ENCODE assay signal across 26 cellular contexts in the genomic region with DNA sequence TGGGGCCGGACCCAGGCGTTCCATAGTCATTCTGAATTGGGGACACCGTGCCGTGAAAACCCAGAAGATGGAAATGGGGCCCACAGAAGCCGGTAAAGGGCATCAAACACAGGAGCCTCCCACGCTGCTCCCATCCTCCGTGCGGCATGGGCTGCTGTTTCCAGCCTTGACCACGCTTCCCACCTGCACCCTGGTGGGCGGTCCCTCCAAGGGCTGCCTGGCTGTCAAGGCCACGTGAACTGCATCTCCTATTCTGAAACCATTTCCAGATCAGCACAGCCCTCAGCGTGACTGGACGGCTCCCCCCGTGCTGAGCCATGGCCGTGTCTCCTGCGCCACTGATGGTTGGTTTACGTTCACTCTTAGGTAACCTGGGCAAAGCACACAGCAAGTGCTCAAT. TPM values are rescaled to one million over a fixed set of nuclear protein-coding genes. Genes with fewer than 3 reads are reported as not detected.
"Had no signal": no experiment of that assay in that cellular context is flagged by ENCODE, and none has a peak within 500 bp of the region (broad histone marks: within the 10 kb centered on the region; RNA-seq: fewer than 3 reads in every experiment).

No MANE protein-coding gene starts in this region.

- H3K4me1 ChIP-seq: left ventricle myocardium inferior, prostate gland, suprapubic skin, tibial artery, upper lobe of right lung had no signal

- H3K9ac ChIP-seq: neural progenitor cell had no signal

- FAIRE-seq: keratinocyte, urothelium cell line had no signal

- DNase-seq: hippocampal formation; mesendoderm; naive B cell; natural killer cell; nephron progenitor cell; ovary; retina; stimulated activated CD4-positive, alpha-beta T cell treated with anti-CD3 and anti-CD28 coated beads, Interleukin-12 subunit alpha, Interleukin-12 subunit beta, amount 100 ng/mL, for 4 hours; stimulated activated CD4-positive, alpha-beta T cell treated with anti-CD3 and anti-CD28 coated beads, Interleukin-15, amount 100 ng/mL, for 24 hours; stimulated activated CD4-positive, alpha-beta T cell treated with anti-CD3 and anti-CD28 coated beads, Interleukin-2, amount 100 ng/mL, for 24 hours; stimulated activated CD4-positive, alpha-beta T cell treated with anti-CD3 and anti-CD28 coated beads, Interleukin-4, amount 100 ng/mL, for 1 hour; stimulated activated naive CD4-positive, alpha-beta T cell; tibial artery; trophoblast cell had no signal

- H3K4me2 ChIP-seq: neural progenitor cell had no signal

- H3K4me3 ChIP-seq: left ventricle myocardium inferior, lung, neural progenitor cell, ovary, prostate gland, skin epidermis, suprapubic skin, thoracic aorta, tibial artery, upper lobe of right lung had no signal

- H3K27me3 ChIP-seq: neural progenitor cell, ovary, upper lobe of right lung had no signal

- H3K36me3 ChIP-seq: left ventricle myocardium inferior, neural progenitor cell, ovary, prostate gland, suprapubic skin, thoracic aorta, tibial artery, upper lobe of right lung had no signal

- H3K27ac ChIP-seq: left ventricle myocardium inferior, neural progenitor cell, ovary, prostate gland, skin epidermis, suprapubic skin, thoracic aorta, tibial artery, upper lobe of right lung had no signal

- H3K9me3 ChIP-seq: left ventricle myocardium inferior, ovary, prostate gland, suprapubic skin, thoracic aorta, tibial artery, upper lobe of right lung had no signal

- H2AFZ ChIP-seq: neural progenitor cell had no signal

- ATAC-seq: natural killer cell, sciatic nerve, upper lobe of right lung had no signal

RNA-seq across cellular contexts. Expression of a gene that starts 14.1 kb away (rescaled TPM):
- total RNA-seq: subcutaneous adipose tissue, thoracic aorta had no signal
